In the genomic region with DNA sequence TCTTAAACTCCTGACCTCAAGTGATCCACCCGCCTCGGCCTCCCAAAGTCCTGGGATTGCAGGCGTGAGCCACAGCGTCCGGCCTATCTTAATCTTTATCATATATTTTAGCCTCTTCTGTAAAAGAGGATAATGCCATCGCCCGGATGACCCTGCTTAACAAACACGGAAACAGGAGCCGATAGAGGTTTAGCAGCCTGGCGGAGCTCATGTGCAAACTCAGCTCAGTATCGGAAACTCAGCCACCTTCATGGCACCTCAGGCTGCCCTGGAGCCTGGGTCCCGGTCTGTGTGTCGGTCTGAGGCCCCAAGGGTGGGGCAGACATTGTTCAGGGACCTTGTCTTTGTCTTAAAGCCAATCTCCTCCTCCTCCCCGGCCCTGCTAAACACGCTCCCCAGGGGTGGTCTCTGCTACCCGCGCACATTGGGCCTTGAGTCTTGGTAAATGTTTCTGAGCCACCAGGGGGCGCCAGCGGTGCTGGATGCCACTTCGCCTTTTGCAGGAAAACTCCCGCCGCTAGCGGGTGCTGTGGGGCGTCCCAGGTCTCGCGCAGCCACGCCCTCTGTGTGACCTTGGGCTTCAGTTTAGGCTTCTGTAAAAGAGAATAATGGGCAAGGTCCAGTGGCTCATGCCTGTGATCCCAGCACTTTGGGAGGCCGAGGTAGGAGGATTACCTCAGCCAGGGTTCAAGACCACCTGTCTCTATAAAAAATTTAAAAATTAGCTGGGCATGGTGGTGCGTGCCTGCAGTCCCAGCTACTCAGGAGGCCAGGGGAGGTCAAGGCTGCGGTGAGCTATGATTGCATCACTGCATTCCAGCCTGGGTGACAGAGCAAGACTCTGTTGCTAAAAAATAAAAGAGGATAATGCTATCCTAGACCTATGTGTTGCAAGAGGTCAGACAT, we compare ENCODE assay signal across 8 cellular contexts. TPM values are rescaled to one million over a fixed set of nuclear protein-coding genes. Genes with fewer than 3 reads are reported as not detected.
A peak's percentile ranks its signal among the peaks of the same experiment; 100 is the strongest.
DNase-seq lines count a peak whose midpoint lies in the region; ATAC-seq, FAIRE-seq and TF ChIP-seq lines count a peak whose summit lies in the region.

No MANE protein-coding gene starts in this region.

- SMC1A ChIA-PET in GM12878 (lab: Charles Lee; ENCODE audit: uncharacterized antibody, unreplicated experiment): interaction anchor here (0.6 to 31.6 kb wide), 27 partner anchors 9 to 202 kb away, joined by 3 to 604 read pairs (median 5); a partner anchor contains a TSS

- FAIRE-seq in GM12878 (lab: Jason Lieb, UNC): peak; percentile 83

- CTCF ChIA-PET in GM12878 (lab: Yijun Ruan, JAX): interaction anchor here (0.6 to 17.5 kb wide), 54 partner anchors 12 to 447 kb away, joined by 3 to 420 read pairs (median 6); a partner anchor contains a TSS

- H3K9ac ChIP-seq in GM12878 (ENCODE audit: control insufficient read depth, insufficient read depth, low read length): no peak overlapping the region

- peak; percentile 97 for TF ChIP-seq RAD21 in GM12878 (IDR thresholded peaks at IDR 0.05; ENCODE audit: insufficient read depth, low read depth, low read length)

- peak; percentile 60 for TF ChIP-seq CTCF in AG10803 (conservative IDR thresholded peaks at IDR 0.05; ENCODE audit: low read length)
- peak; percentile 99 for TF ChIP-seq CTCF in LNCaP clone FGC (IDR thresholded peaks at IDR 0.05; ENCODE audit: control insufficient read depth, extremely low read depth, insufficient read depth)
- TF ChIP-seq CTCF in GM12878 (IDR thresholded peaks at IDR 0.05 in 2 of 3, conservative IDR thresholded peaks at IDR 0.05 in 1 of 3; ENCODE audit: control insufficient read depth in 2 of 3, extremely low read depth in 1 of 3, insufficient read depth in 1 of 3, low read depth in 3 of 3, low read length in 3 of 3): peak; percentile 100; a peak in 5 of 6 replicates

- intact Hi-C loops in GM12878 (cut with micrococcal nuclease; ENCODE audit: unreplicated experiment): loop anchor here (1.0 to 5.0 kb wide), 5 partner anchors 33 to 204 kb away; no protein-coding TSS in a partner anchor

- no peaks in the 10 kb centered on the region for H4K20me1 ChIP-seq in GM12878 (ENCODE audit: control insufficient read depth, insufficient read depth)

- H3K4me1 ChIP-seq in GM12878 (ENCODE audit: control insufficient read depth, insufficient read depth, low read length): peaks cover 7% of the 10 kb centered on the region

- H2AFZ ChIP-seq in GM12878 (ENCODE audit: control insufficient read depth, low read depth, low read length): peak overlapping the region; percentile 60

- H3K79me2 ChIP-seq in GM12878 (ENCODE audit: control insufficient read depth, insufficient read depth, low read length): no peaks in the 10 kb centered on the region

- in situ Hi-C loops in GM12878 (cut with MboI): loop anchor here (5.0 kb wide), 1 partner anchor 208 kb away; no protein-coding TSS in a partner anchor

- DNase-seq in AG10803 (ENCODE audit: low read depth) (peak; percentile 79), LNCaP clone FGC (ENCODE audit: low read depth) (peak; percentile 41), UCSD-AML1 (lab: John Stamatoyannopoulos, UW; ENCODE audit: unreplicated experiment) (peak; percentile 90), GM12878 (ENCODE audit: low read depth, low spot score) (no peak), iPS-NIHi11 (ENCODE audit: low spot score) (peak; percentile 91)
- peak; percentile 87 to 97 (median 95) for DNase-seq in stimulated activated CD4-positive, alpha-beta T cell treated with anti-CD3 and anti-CD28 coated beads, Interleukin-12 subunit alpha, Interleukin-12 subunit beta, amount 100 ng/mL, for 48 hours (ENCODE audit: low read depth in 2 of 3, low spot score in 1 of 3)

- ATAC-seq in GM18909 (IDR thresholded peaks at IDR 0.05; ENCODE audit: poor library complexity, unreplicated experiment) (peak; percentile 76), GM12878 (peak; percentile 92), GM21381 (IDR thresholded peaks at IDR 0.05; ENCODE audit: unreplicated experiment) (no peak)

- BruUV-seq in GM12878 (replicated peaks; lab: Mats Ljungman, UMichigan): no TSS peak

- no peaks in the 10 kb centered on the region for H3K27me3 ChIP-seq in GM12878 (replicated peaks in 1 of 2; ENCODE audit: control insufficient read depth in 2 of 2, insufficient read depth in 2 of 2, low read length in 1 of 2)

- WGBS in GM12878 (ENCODE audit: insufficient coverage, insufficient replicate concordance, low lambda C conversion rate, missing lambda C conversion rate): 30% methylated on average over 30 of the region's 30 CpGs

- POLR2A ChIA-PET in GM12878 (lab: Charles Lee): interaction anchor here (0.7 to 17.6 kb wide), 7 partner anchors 12 to 127 kb away, joined by 3 to 343 read pairs (median 3); a partner anchor contains a TSS

- H3K4me3 ChIP-seq in AG10803 (ENCODE audit: low read length) (no peak overlapping the region), LNCaP clone FGC (ENCODE audit: low read depth, low read length) (no peak overlapping the region), GM12878 (no peak overlapping the region)

- no peak for TF ChIP-seq EP300 in GM12878 (IDR thresholded peaks at IDR 0.05; ENCODE audit: borderline replicate concordance in 1 of 2, control insufficient read depth in 1 of 2, low read depth in 2 of 2, low read length in 2 of 2)

- no peaks in the 10 kb centered on the region for H3K36me3 ChIP-seq in GM12878 (ENCODE audit: control insufficient read depth in 2 of 2, insufficient read depth in 2 of 2, low read length in 1 of 2)

- H3K9me3 ChIP-seq in GM12878 (replicated peaks; ENCODE audit: control insufficient read depth, insufficient read depth, low read length): no peaks in the 10 kb centered on the region

- RAD21 ChIA-PET in GM12878 (lab: Charles Lee; ENCODE audit: unreplicated experiment): interaction anchor here (0.6 to 16.8 kb wide), 28 partner anchors 9 to 171 kb away, joined by 3 to 376 read pairs (median 4); a partner anchor contains a TSS

- no peak overlapping the region for H3K4me2 ChIP-seq in GM12878 (ENCODE audit: control insufficient read depth, insufficient read depth)

- no peak for TF ChIP-seq POLR2A in GM12878 (IDR thresholded peaks at IDR 0.05; ENCODE audit: low read depth, low read length)

- H3K27ac ChIP-seq in GM12878 (ENCODE audit: control insufficient read depth, insufficient read depth): no peak overlapping the region

TF ChIP-seq in GM12878, 131 proteins besides CTCF, POLR2A, EP300 and RAD21 (continues in another document):
- no peak for TF ChIP-seq ZBED1 (IDR thresholded peaks at IDR 0.05; ENCODE audit: borderline replicate concordance)

RNA-seq across cellular contexts. Expression of a gene that starts 2.7 kb away (rescaled TPM):
- total RNA-seq in GM12878 (2013; cell fraction: nucleolus; rRNA removed): 2.0 and 2.9 TPM in 2 replicates
- total RNA-seq in GM12878 (2014; rRNA removed): 1.9 and 2.3 TPM in 2 replicates
- total RNA-seq in GM12878 (2014; rRNA removed; fragmentation: Illumina TruSeq; extraction: Trizol): 1.2 and 1.3 TPM in 2 replicates
- 0.77 and 1.4 TPM in 2 replicates for total RNA-seq in GM12878 (2021)
- 0.92 TPM for polyA plus RNA-seq in GM12878 (2011; ENCODE audit: low read depth)
- 4.5 and 6.4 TPM in 2 replicates for polyA plus RNA-seq in GM12878 (2011; rRNA removed)
- 4.8 and 5.3 TPM in 2 replicates for polyA plus RNA-seq in GM12878 (2011; cell fraction: cytosol; rRNA removed)
- 2.6 and 3.7 TPM in 2 replicates for polyA plus RNA-seq in GM12878 (2011; cell fraction: nucleus; rRNA removed)
- 1.2 and 2.1 TPM in 2 replicates for polyA plus RNA-seq in GM12878 (2012)
- 0.90 and 1.2 TPM in 2 replicates for polyA plus RNA-seq in GM12878 (2014; fragmentation: Illumina TruSeq; extraction: Trizol)
- 1 to 10 TPM; 2.4 to 2.9 TPM for polyA plus RNA-seq in GM12878 (2014; fragmentation: Nextera tagmentation; extraction: Ambion mirVana)
- polyA plus RNA-seq in GM12878 (2014; rRNA removed): 1.4 and 1.5 TPM in 2 replicates
- 1 to 10 TPM; 2.3 to 2.9 TPM for polyA plus RNA-seq in GM12878 (2016; fragmentation: Nextera tagmentation; extraction: Ambion mirVana)
- polyA minus RNA-seq in GM12878 (2011; rRNA and poly(A)+ RNA removed): 3.1 and 3.4 TPM in 2 replicates
- polyA minus RNA-seq in GM12878 (2011; cell fraction: cytosol; rRNA and poly(A)+ RNA removed): 0.94 and 1.3 TPM in 2 replicates
- 0.85 and 0.96 TPM in 2 replicates for polyA minus RNA-seq in GM12878 (2011; cell fraction: nucleus; rRNA and poly(A)+ RNA removed)

RNA-seq across cellular contexts. Expression of a gene that starts 24.9 kb away (rescaled TPM):
- 626 and 671 TPM in 2 replicates for total RNA-seq in GM12878 (2013; cell fraction: nucleolus; rRNA removed)
- total RNA-seq in GM12878 (2014; rRNA removed) (60.3 and 65.3 TPM in 2 replicates), GM12878 (2014; rRNA removed; fragmentation: Illumina TruSeq; extraction: Trizol) (49.2 and 54.3 TPM in 2 replicates), GM12878 (2021) (86.2 and 105 TPM in 2 replicates)
- polyA plus RNA-seq in GM12878 (2011; ENCODE audit: low read depth): 26.2 TPM
- polyA plus RNA-seq in GM12878 (2011; rRNA removed) (62.1 and 88.8 TPM in 2 replicates), GM12878 (2014; fragmentation: Illumina TruSeq; extraction: Trizol) (51.5 and 73.0 TPM in 2 replicates), GM12878 (2014; fragmentation: Nextera tagmentation; extraction: Ambion mirVana) (10 to 100 TPM; 13.1 to 14.2 TPM), GM12878 (2014; rRNA removed) (83.8 and 84.2 TPM in 2 replicates), GM12878 (2016; fragmentation: Nextera tagmentation; extraction: Ambion mirVana) (10 to 100 TPM; 43.7 to 49.1 TPM)
- 73.8 and 102 TPM in 2 replicates for polyA plus RNA-seq in GM12878 (2011; cell fraction: cytosol; rRNA removed)
- 528 TPM in 2 replicates for polyA plus RNA-seq in GM12878 (2011; cell fraction: nucleus; rRNA removed)
- polyA plus RNA-seq in GM12878 (2012): 39.6 and 49.1 TPM in 2 replicates
- 197 and 272 TPM in 2 replicates for polyA minus RNA-seq in GM12878 (2011; rRNA and poly(A)+ RNA removed)
- polyA minus RNA-seq in GM12878 (2011; cell fraction: cytosol; rRNA and poly(A)+ RNA removed): 42.9 and 54.2 TPM in 2 replicates
- polyA minus RNA-seq in GM12878 (2011; cell fraction: nucleus; rRNA and poly(A)+ RNA removed): 281 and 428 TPM in 2 replicates

RNA-seq across cellular contexts. Expression of a gene that starts 32.6 kb away (rescaled TPM):
- 346 and 347 TPM in 2 replicates for total RNA-seq in GM12878 (2013; cell fraction: nucleolus; rRNA removed)
- total RNA-seq in GM12878 (2014; rRNA removed) (69.9 and 80.4 TPM in 2 replicates), GM12878 (2014; rRNA removed; fragmentation: Illumina TruSeq; extraction: Trizol) (102 and 107 TPM in 2 replicates), GM12878 (2021) (129 and 143 TPM in 2 replicates)
- polyA plus RNA-seq in GM12878 (2011; ENCODE audit: low read depth): 132 TPM
- polyA plus RNA-seq in GM12878 (2011; rRNA removed) (119 and 178 TPM in 2 replicates), GM12878 (2014; fragmentation: Illumina TruSeq; extraction: Trizol) (138 and 149 TPM in 2 replicates), GM12878 (2014; fragmentation: Nextera tagmentation; extraction: Ambion mirVana) (10 to 100 TPM; 32.6 to 68.1 TPM), GM12878 (2014; rRNA removed) (99.0 and 129 TPM in 2 replicates), GM12878 (2016; fragmentation: Nextera tagmentation; extraction: Ambion mirVana) (100 to 1,000 TPM; 204 to 212 TPM)
- polyA plus RNA-seq in GM12878 (2011; cell fraction: cytosol; rRNA removed): 111 and 123 TPM in 2 replicates
- polyA plus RNA-seq in GM12878 (2011; cell fraction: nucleus; rRNA removed): 83.2 and 124 TPM in 2 replicates
- polyA plus RNA-seq in GM12878 (2012): 141 and 168 TPM in 2 replicates
- polyA minus RNA-seq in GM12878 (2011; rRNA and poly(A)+ RNA removed): 110 and 134 TPM in 2 replicates
- 46.4 and 58.4 TPM in 2 replicates for polyA minus RNA-seq in GM12878 (2011; cell fraction: cytosol; rRNA and poly(A)+ RNA removed)
- polyA minus RNA-seq in GM12878 (2011; cell fraction: nucleus; rRNA and poly(A)+ RNA removed): 93.1 and 103 TPM in 2 replicates
